15 cellular contexts compared by ENCODE assay signal in the genomic region with DNA sequence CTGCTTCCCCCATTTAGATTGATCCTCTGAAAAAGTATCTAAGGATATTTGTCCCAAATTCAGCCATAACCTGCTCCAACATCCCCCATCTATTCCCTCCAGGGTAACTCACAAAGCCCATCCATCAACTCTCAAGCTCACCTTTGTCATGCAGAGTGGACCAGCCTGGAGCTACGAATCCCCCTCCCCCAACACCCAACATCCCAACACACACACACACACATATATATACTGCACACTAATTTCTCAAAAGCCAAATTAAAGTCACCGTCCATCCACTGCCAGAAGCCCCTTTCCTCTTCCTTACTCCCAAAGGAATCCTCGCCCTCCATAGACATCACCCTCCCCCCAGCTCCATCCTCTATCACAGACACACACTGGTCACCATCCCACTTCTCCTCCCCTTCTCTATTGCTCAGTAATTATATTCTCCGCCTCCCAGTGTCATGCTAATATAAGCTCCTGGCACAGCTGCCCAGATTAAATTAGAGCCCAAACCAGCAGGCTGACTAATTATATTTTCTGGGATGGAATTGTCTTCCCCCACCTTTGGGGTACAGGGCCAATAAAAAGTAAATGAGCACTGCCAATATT.
DNase-seq lines count a peak whose midpoint lies in the region.
"Had no signal": no experiment of that assay in that cellular context is flagged by ENCODE, and none has a peak within 500 bp of the region (broad histone marks: within the 10 kb centered on the region; RNA-seq: fewer than 3 reads in every experiment).

No MANE protein-coding gene starts in this region.

- H3K4me1 ChIP-seq in HAP-1: peaks cover 2% of the 10 kb centered on the region; the same call in 1 of the 2 replicates
- no peaks in the 10 kb centered on the region for H3K4me1 ChIP-seq in NT2/D1 (ENCODE audit: insufficient read depth, insufficient read length)
- H3K4me1 ChIP-seq in iPS-18a (ENCODE audit: control insufficient read depth, low read depth, low read length): peaks cover 21% of the 10 kb centered on the region

- in situ Hi-C loops in HAP-1 (cut with MboI; ENCODE audit: low sequenced_read_pairs): loop anchor here (10.0 to 25.0 kb wide), 2 partner anchors 147 to 614 kb away; no protein-coding TSS in a partner anchor

- H3K27me3 ChIP-seq in HAP-1 (ENCODE audit: low read depth) (no peaks in the 10 kb centered on the region), NT2/D1 (ENCODE audit: insufficient read depth, insufficient read length) (no peaks in the 10 kb centered on the region), iPS-18a (ENCODE audit: control insufficient read depth, insufficient read depth, low read length) (no peaks in the 10 kb centered on the region)

- H3K4me3 ChIP-seq in HAP-1: no peak overlapping the region
- no peak overlapping the region for H3K4me3 ChIP-seq in NT2/D1 (ENCODE audit: insufficient read length, low read depth)
- peak overlapping the region; percentile 41 for H3K4me3 ChIP-seq in iPS-18a (ENCODE audit: low read length)

- H3K27ac ChIP-seq in iPS-18a (ENCODE audit: low read length): no peak overlapping the region

- DNase-seq in HAP-1 (ENCODE audit: low spot score in 2 of 2) (peak; percentile 5 to 19), NCI-H446 treated with DMSO at 0.1 percent for 48 hours (lab: John Stamatoyannopoulos, UW) (peak; percentile 62), NT2/D1 (ENCODE audit: low read depth, low spot score) (peak; percentile 64), iPS-NIHi7 (ENCODE audit: extremely low spot score) (no peak), globus pallidus (ENCODE audit: low spot score) (no peak)
- no peak for DNase-seq in stimulated activated naive CD4-positive, alpha-beta T cell treated with Interleukin-2 at 50 U/mL for 16 hours (lab: John Stamatoyannopoulos, UW)
- DNase-seq: CD4-positive, alpha-beta memory T cell; DMS79 treated with DMSO at 0.1 percent for 48 hours; GDM1; MV-4-11; NCI-H187 treated with DMSO at 0.1 percent for 48 hours; NCI-H774; SHP77 treated with DMSO at 0.1 percent for 48 hours; T-helper 17 cell had no signal

- H3K9me3 ChIP-seq in HAP-1 (no peaks in the 10 kb centered on the region), NT2/D1 (ENCODE audit: insufficient read depth, low read length) (peaks cover 3% of the 10 kb centered on the region; the same call in 1 of the 2 replicates), iPS-18a (ENCODE audit: control insufficient read depth, low read depth, low read length) (no peaks in the 10 kb centered on the region)

- H3K9ac ChIP-seq in NT2/D1 (ENCODE audit: insufficient read length, low read depth) (no peak overlapping the region), iPS-18a (ENCODE audit: low read length) (no peak overlapping the region)

- no peaks in the 10 kb centered on the region for H3K36me3 ChIP-seq in HAP-1 (replicated peaks)
- H3K36me3 ChIP-seq in NT2/D1 (ENCODE audit: insufficient read depth, insufficient read length, low read length): no peaks in the 10 kb centered on the region
- no peaks in the 10 kb centered on the region for H3K36me3 ChIP-seq in iPS-18a (ENCODE audit: control insufficient read depth, low read depth, low read length)

Comparison
In these comparisons a context has a peak if more than half of its experiments do, and no peak if none do; other contexts are left out.
1. DNase-seq: peak in HAP-1 (2 of 2), NCI-H446 treated with DMSO at 0.1 percent for 48 hours (single experiment) and NT2/D1 (single experiment); none in stimulated activated naive CD4-positive, alpha-beta T cell treated with Interleukin-2 at 50 U/mL for 16 hours (single experiment), iPS-NIHi7 (single experiment) and globus pallidus (single experiment).